Comparison of ENCODE assay signal across 8 cellular contexts in genomic region chr22:39661842-39662676, GRCh38.
DNase-seq lines count a peak whose midpoint lies in the region; ATAC-seq and TF ChIP-seq lines count a peak whose summit lies in the region.

No MANE protein-coding gene starts in this region.

- in situ Hi-C loops in ACHN (cut with HindIII; ENCODE audit: low pct_ligation_motif_present, low pct_unique_long_range_greater_than_20kb, low sequenced_read_pairs): no loop called here

- DNase-seq in ELF-1 (ENCODE audit: low read depth, low spot score) (peak; percentile 85), ACHN (no peak), GM10266 (ENCODE audit: extremely low spot score) (no peak), GM20000 (ENCODE audit: low spot score) (no peak)
- DNase-seq in activated CD4-positive, alpha-beta T cell treated with anti-CD3 and anti-CD28 coated beads, Interleukin-2, amount 10 ng/mL, durations not matched to agents 24 days and 14 days: peak; percentile 93
- DNase-seq in effector memory CD4-positive, alpha-beta T cell: peak; percentile 70 to 78 (median 74)
- peak; percentile 83 for DNase-seq in stimulated activated CD4-positive, alpha-beta T cell treated with anti-CD3 and anti-CD28 coated beads, Interleukin-1b, Interleukin-23, amount 100 ng/mL, for 48 hours

- H3K27ac ChIP-seq in effector memory CD4-positive, alpha-beta T cell (ENCODE audit: insufficient read depth, low read length, poor library complexity, severe bottlenecking): peak overlapping the region; percentile 44

- peak overlapping the region; percentile 79 for H3K4me3 Mint-ChIP-seq in activated CD4-positive, alpha-beta T cell treated with anti-CD3 and anti-CD28 coated beads, Interleukin-2, amount 10 ng/mL, durations not matched to agents 24 days and 14 days

- peaks cover 15% of the 10 kb centered on the region for H3K27me3 Mint-ChIP-seq in activated CD4-positive, alpha-beta T cell treated with anti-CD3 and anti-CD28 coated beads, Interleukin-2, amount 10 ng/mL, durations not matched to agents 24 days and 14 days

- no peak for ATAC-seq in HG02973 (IDR thresholded peaks at IDR 0.05; ENCODE audit: unreplicated experiment)

- no peak overlapping the region for H3K27ac Mint-ChIP-seq in activated CD4-positive, alpha-beta T cell treated with anti-CD3 and anti-CD28 coated beads, Interleukin-2, amount 10 ng/mL, durations not matched to agents 24 days and 14 days

- H3K4me1 ChIP-seq in effector memory CD4-positive, alpha-beta T cell (ENCODE audit: control insufficient read depth, insufficient read depth, low read length, poor library complexity, severe bottlenecking): peaks cover 38% of the 10 kb centered on the region

- H3K36me3 ChIP-seq in effector memory CD4-positive, alpha-beta T cell (ENCODE audit: control insufficient read depth, insufficient read depth, low read length): peaks cover 11% of the 10 kb centered on the region

- intact Hi-C loops in activated CD4-positive, alpha-beta T cell treated with anti-CD3 and anti-CD28 coated beads, Interleukin-2, amount 10 ng/mL, durations not matched to agents 24 days and 14 days (cut with micrococcal nuclease): no loop called here

- no peaks in the 10 kb centered on the region for H3K9me3 Mint-ChIP-seq in activated CD4-positive, alpha-beta T cell treated with anti-CD3 and anti-CD28 coated beads, Interleukin-2, amount 10 ng/mL, durations not matched to agents 24 days and 14 days

- H3K9me3 ChIP-seq in effector memory CD4-positive, alpha-beta T cell (ENCODE audit: control insufficient read depth, low read length): no peaks in the 10 kb centered on the region

- no peaks in the 10 kb centered on the region for H3K27me3 ChIP-seq in effector memory CD4-positive, alpha-beta T cell (replicated peaks; ENCODE audit: control insufficient read depth, insufficient read depth, low read length, poor library complexity, severe bottlenecking)

- H3K4me3 ChIP-seq in effector memory CD4-positive, alpha-beta T cell (ENCODE audit: insufficient read depth, low read depth, low read length, poor library complexity, severe bottlenecking): peak overlapping the region; percentile 69

- H3K4me1 Mint-ChIP-seq in activated CD4-positive, alpha-beta T cell treated with anti-CD3 and anti-CD28 coated beads, Interleukin-2, amount 10 ng/mL, durations not matched to agents 24 days and 14 days: peaks cover 35% of the 10 kb centered on the region

- TF ChIP-seq CTCF in GM10266 (IDR thresholded peaks at IDR 0.05; ENCODE audit: control insufficient read depth, insufficient read depth, low read depth, missing control alignments): no peak
- TF ChIP-seq CTCF in GM20000 (IDR thresholded peaks at IDR 0.05; ENCODE audit: extremely low read depth, missing control alignments): no peak

- no peaks in the 10 kb centered on the region for H3K36me3 Mint-ChIP-seq in activated CD4-positive, alpha-beta T cell treated with anti-CD3 and anti-CD28 coated beads, Interleukin-2, amount 10 ng/mL, durations not matched to agents 24 days and 14 days (ENCODE audit: low read depth)

Comparison
In these comparisons a context has a peak if more than half of its experiments do, and no peak if none do; other contexts are left out.
1. DNase-seq: peak in ELF-1 (single experiment), activated CD4-positive, alpha-beta T cell treated with anti-CD3 and anti-CD28 coated beads, Interleukin-2, amount 10 ng/mL, durations not matched to agents 24 days and 14 days (single experiment), effector memory CD4-positive, alpha-beta T cell (3 of 3) and stimulated activated CD4-positive, alpha-beta T cell treated with anti-CD3 and anti-CD28 coated beads, Interleukin-1b, Interleukin-23, amount 100 ng/mL, for 48 hours (single experiment); none in ACHN (single experiment), GM10266 (single experiment) and GM20000 (single experiment).